Comparison of ENCODE assay signal across 8 cellular contexts in genomic region chr5:163437309-163438182, GRCh38. TPM values are rescaled to one million over a fixed set of nuclear protein-coding genes. Genes with fewer than 3 reads are reported as not detected.
DNase-seq lines count a peak whose midpoint lies in the region; ATAC-seq and TF ChIP-seq lines count a peak whose summit lies in the region.

A gene with protein sequence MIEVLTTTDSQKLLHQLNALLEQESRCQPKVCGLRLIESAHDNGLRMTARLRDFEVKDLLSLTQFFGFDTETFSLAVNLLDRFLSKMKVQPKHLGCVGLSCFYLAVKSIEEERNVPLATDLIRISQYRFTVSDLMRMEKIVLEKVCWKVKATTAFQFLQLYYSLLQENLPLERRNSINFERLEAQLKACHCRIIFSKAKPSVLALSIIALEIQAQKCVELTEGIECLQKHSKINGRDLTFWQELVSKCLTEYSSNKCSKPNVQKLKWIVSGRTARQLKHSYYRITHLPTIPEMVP (plus strand): TSS chr5:163437595. CDS start chr5:163439257, 1,662 bp downstream.

- peak within 1 kb of the TSS; percentile 98 for H3K9ac ChIP-seq in iPS-18a (ENCODE audit: low read length)
- peak within 1 kb of the TSS; percentile 97 for H3K9ac ChIP-seq in skeletal muscle satellite cell (ENCODE audit: low read depth, low read length)

- peak within 1 kb of the TSS; percentile 91 for H3K4me3 ChIP-seq in A673 (ENCODE audit: low read depth, low read length, poor library complexity, severe bottlenecking)
- H3K4me3 ChIP-seq in breast epithelium: peak within 1 kb of the TSS; percentile 83 to 95 (median 92)
- H3K4me3 ChIP-seq in iPS-18a (ENCODE audit: low read length): peak within 1 kb of the TSS; percentile 99
- H3K4me3 ChIP-seq in skeletal muscle satellite cell (ENCODE audit: low read length): peak within 1 kb of the TSS; percentile 95

- H3K27me3 ChIP-seq in A673 (replicated peaks; ENCODE audit: insufficient read depth, low read depth, low read length, poor library complexity) (no peaks in the 10 kb centered on the region), breast epithelium (no peaks in the 10 kb centered on the region), iPS-18a (ENCODE audit: control insufficient read depth, insufficient read depth, low read length) (no peaks in the 10 kb centered on the region), skeletal muscle satellite cell (ENCODE audit: control insufficient read depth, insufficient read depth, low read length) (peaks cover 9% of the 10 kb centered on the region)

- H3K36me3 ChIP-seq in A673 (ENCODE audit: insufficient read depth, low read length, poor library complexity, severe bottlenecking) (peaks cover 35% of the 10 kb centered on the region), breast epithelium (no peaks in the 10 kb centered on the region), iPS-18a (ENCODE audit: control insufficient read depth, low read depth, low read length) (peaks cover 38% of the 10 kb centered on the region), skeletal muscle satellite cell (ENCODE audit: insufficient read depth, low read length) (peaks cover 27% of the 10 kb centered on the region)

- ATAC-seq in GM18867 (IDR thresholded peaks at IDR 0.05; ENCODE audit: unreplicated experiment): peak; percentile 95
- peak; percentile 96 for ATAC-seq in HG03103 (IDR thresholded peaks at IDR 0.05; ENCODE audit: low read depth, unreplicated experiment)

- POLR2A ChIA-PET in A673 (lab: Charles Lee; ENCODE audit: low non-redundant PET): interaction anchor here (1.2 kb wide), 1 partner anchor 23 kb away, joined by 7 read pairs; the partner anchor contains the start of genes HMMR and NUDCD2

- peaks cover 22% of the 10 kb centered on the region for H3K4me1 ChIP-seq in A673 (ENCODE audit: insufficient read depth, low read length, poor library complexity, severe bottlenecking)
- H3K4me1 ChIP-seq in breast epithelium: peaks cover 0 to 11% of the 10 kb centered on the region in 2 donors
- peaks cover 25% of the 10 kb centered on the region for H3K4me1 ChIP-seq in iPS-18a (ENCODE audit: control insufficient read depth, low read depth, low read length)
- peaks cover 20% of the 10 kb centered on the region for H3K4me1 ChIP-seq in skeletal muscle satellite cell (ENCODE audit: control insufficient read depth, insufficient read depth, low read length)

- no TSS peak for BruUV-seq in A673 (replicated peaks; lab: Mats Ljungman, UMichigan)

- no peaks in the 10 kb centered on the region for H3K9me3 ChIP-seq in A673 (ENCODE audit: low read depth, low read length, poor library complexity, severe bottlenecking)
- H3K9me3 ChIP-seq in breast epithelium: no peaks in the 10 kb centered on the region
- H3K9me3 ChIP-seq in iPS-18a (ENCODE audit: control insufficient read depth, low read depth, low read length): no peaks in the 10 kb centered on the region
- H3K9me3 ChIP-seq in skeletal muscle satellite cell (replicated peaks; ENCODE audit: low read length): no peaks in the 10 kb centered on the region

- TF ChIP-seq CTCF in A673 (conservative IDR thresholded peaks at IDR 0.05; ENCODE audit: low read depth, low read length) (no peak), VCaP (conservative IDR thresholded peaks at IDR 0.05) (no peak), breast epithelium (IDR thresholded peaks at IDR 0.05) (no peak)

- peak within 1 kb of the TSS; percentile 94 for H3K27ac ChIP-seq in A673 (ENCODE audit: low read depth, low read length, poor library complexity, severe bottlenecking)
- peak within 1 kb of the TSS; percentile 87 for H3K27ac ChIP-seq in VCaP
- peak within 1 kb of the TSS; percentile 96 to 97 for H3K27ac ChIP-seq in breast epithelium
- H3K27ac ChIP-seq in iPS-18a (ENCODE audit: low read length): peak within 1 kb of the TSS; percentile 97

- CTCF ChIA-PET in A673 (lab: Charles Lee): no interaction called here

- DNase-seq in A673 (ENCODE audit: low spot score) (peak; percentile 96), NCI-H2171 treated with DMSO at 0.1 percent for 48 hours (lab: John Stamatoyannopoulos, UW) (peak; percentile 77), breast epithelium (ENCODE audit: low spot score in 2 of 2) (peak; percentile 89)

- intact Hi-C loops in A673 (cut with micrococcal nuclease; ENCODE audit: unreplicated experiment) (no loop called here), breast epithelium (cut with DNase I; ENCODE audit: low total_unique reads) (no loop called here)

- TF ChIP-seq POLR2A in breast epithelium (IDR thresholded peaks at IDR 0.05): peak; percentile 42

- peak within 1 kb of the TSS; percentile 87 for H3K4me2 ChIP-seq in skeletal muscle satellite cell (ENCODE audit: low read length)

RNA-seq across cellular contexts. Expression of the gene that starts here (rescaled TPM):
- 130 and 151 TPM in 2 replicates for total RNA-seq in A673 (2021)
- total RNA-seq in breast epithelium: 100 to 1,000 TPM; 168 to 221 (median 178) TPM
- total RNA-seq in skeletal muscle satellite cell (2012; rRNA removed): 137 and 275 TPM in 2 replicates

Comparison
In these comparisons a context has a peak if more than half of its experiments do, and no peak if none do; other contexts are left out.
1. Peak in every context shown above with its lines: DNase-seq, ATAC-seq, H3K4me3 ChIP-seq and H3K27ac ChIP-seq.